Comparison of ENCODE assay signal across 12 cellular contexts in genomic region chr22:20565079-20565734, GRCh38. TPM values are rescaled to one million over a fixed set of nuclear protein-coding genes. Genes with fewer than 3 reads are reported as not detected.
DNase-seq lines count a peak whose midpoint lies in the region; ATAC-seq and TF ChIP-seq lines count a peak whose summit lies in the region.
"Had no signal": no experiment of that assay in that cellular context is flagged by ENCODE, and none has a peak within 500 bp of the region (broad histone marks: within the 10 kb centered on the region; RNA-seq: fewer than 3 reads in every experiment).

No MANE protein-coding gene starts in this region.

- WGBS in mammary epithelial cell (ENCODE audit: low coverage, missing lambda C conversion rate): 100% methylated on average over 10 of the region's 13 CpGs

- peaks cover 41% of the 10 kb centered on the region for H3K79me2 ChIP-seq in mammary epithelial cell (ENCODE audit: insufficient read depth, low read length)

- DNase-seq in DMS 273 (lab: John Stamatoyannopoulos, UW; ENCODE audit: unreplicated experiment) (peak; percentile 43), DMS 273 treated with DMSO at 0.1 percent for 48 hours (lab: John Stamatoyannopoulos, UW) (no peak), endothelial cell (ENCODE audit: low spot score) (no peak), mammary epithelial cell (no peak)
- DNase-seq in activated CD4-positive, alpha-beta memory T cell treated with anti-CD3 and anti-CD28 coated beads for 36 hours: peak; percentile 38
- no peak for DNase-seq in stimulated activated naive CD8-positive, alpha-beta T cell treated with anti-CD3 and anti-CD28 coated beads, Interleukin-15, amount 100 ng/mL, for 72 hours
- DNase-seq: effector CD4-positive, alpha-beta T cell; H7; testis had no signal

- TF ChIP-seq CTCF in endothelial cell (IDR thresholded peaks at IDR 0.05; ENCODE audit: unreplicated experiment): no peak
- TF ChIP-seq CTCF in mammary epithelial cell (conservative IDR thresholded peaks at IDR 0.05 in 1 of 2, IDR thresholded peaks at IDR 0.05 in 1 of 2; ENCODE audit: extremely low read depth in 1 of 2, insufficient read depth in 1 of 2, low read depth in 1 of 2, low read length in 2 of 2): no peak

- peaks cover 48% of the 10 kb centered on the region for H3K4me1 ChIP-seq in mammary epithelial cell (ENCODE audit: insufficient read depth, low read length)

- peaks cover 24% of the 10 kb centered on the region for H3K36me3 ChIP-seq in mammary epithelial cell (ENCODE audit: insufficient read depth, low read length)

- POLR2A ChIA-PET in activated CD4-positive, alpha-beta memory T cell treated with anti-CD3 and anti-CD28 coated beads for 36 hours (lab: Charles Lee): interaction anchor here (1.6 to 6.4 kb wide), 2 partner anchors 15 to 71 kb away, joined by 3 to 47 read pairs; no protein-coding TSS in a partner anchor

- no peaks in the 10 kb centered on the region for H3K9me3 ChIP-seq in mammary epithelial cell (replicated peaks; ENCODE audit: insufficient read depth, low read length)
- H3K9me3 ChIP-seq: testis had no signal

- H3K4me3 ChIP-seq in skin epidermis: no peak overlapping the region
- H3K4me3 ChIP-seq in mammary epithelial cell (replicated peaks in 1 of 3; ENCODE audit: insufficient read depth in 1 of 3, low read depth in 2 of 3, low read length in 3 of 3): no peak overlapping the region
- H3K4me3 ChIP-seq: testis had no signal

- in situ Hi-C loops in mammary epithelial cell (cut with MboI; ENCODE audit: low sequenced_read_pairs in 2 of 2): no loop called here

- H3K27me3 Mint-ChIP-seq in activated CD4-positive, alpha-beta memory T cell treated with anti-CD3 and anti-CD28 coated beads for 36 hours: no peaks in the 10 kb centered on the region
- peaks cover 2% of the 10 kb centered on the region for H3K27me3 Mint-ChIP-seq in endothelial cell (ENCODE audit: unreplicated experiment)
- H3K27me3 Mint-ChIP-seq in stimulated activated naive CD8-positive, alpha-beta T cell treated with anti-CD3 and anti-CD28 coated beads, Interleukin-15, amount 100 ng/mL, for 72 hours: no peaks in the 10 kb centered on the region

- no TSS peak for BruUV-seq in mammary epithelial cell (replicated peaks; lab: Mats Ljungman, UMichigan)

- no peak overlapping the region for H3K4me3 Mint-ChIP-seq in activated CD4-positive, alpha-beta memory T cell treated with anti-CD3 and anti-CD28 coated beads for 36 hours
- H3K4me3 Mint-ChIP-seq in endothelial cell (ENCODE audit: unreplicated experiment): peak overlapping the region; percentile 15
- H3K4me3 Mint-ChIP-seq in stimulated activated naive CD8-positive, alpha-beta T cell treated with anti-CD3 and anti-CD28 coated beads, Interleukin-15, amount 100 ng/mL, for 72 hours: no peak overlapping the region

- no peaks in the 10 kb centered on the region for H3K27me3 ChIP-seq in mammary epithelial cell (ENCODE audit: insufficient read depth, low read length)
- H3K27me3 ChIP-seq: testis had no signal

- dilution Hi-C loops in mammary epithelial cell (cut with HindIII; ENCODE audit: low sequenced_read_pairs): no loop called here

- H4K20me1 ChIP-seq in mammary epithelial cell (ENCODE audit: insufficient read depth, low read length): no peaks in the 10 kb centered on the region

- intact Hi-C loops in activated CD4-positive, alpha-beta memory T cell treated with anti-CD3 and anti-CD28 coated beads for 36 hours (cut with micrococcal nuclease): no loop called here
- intact Hi-C loops in mammary epithelial cell (cut with micrococcal nuclease): loop anchor here (5.0 kb wide), 1 partner anchor 177 kb away; no protein-coding TSS in a partner anchor

- H3K4me1 Mint-ChIP-seq in activated CD4-positive, alpha-beta memory T cell treated with anti-CD3 and anti-CD28 coated beads for 36 hours (ENCODE audit: low read depth): peaks cover 79% of the 10 kb centered on the region
- no peaks in the 10 kb centered on the region for H3K4me1 Mint-ChIP-seq in endothelial cell (ENCODE audit: unreplicated experiment)
- peaks cover 76% of the 10 kb centered on the region for H3K4me1 Mint-ChIP-seq in stimulated activated naive CD8-positive, alpha-beta T cell treated with anti-CD3 and anti-CD28 coated beads, Interleukin-15, amount 100 ng/mL, for 72 hours

- CTCF ChIA-PET in activated CD4-positive, alpha-beta memory T cell treated with anti-CD3 and anti-CD28 coated beads for 36 hours (lab: Charles Lee): interaction anchor here (0.7 to 11.7 kb wide), 21 partner anchors 8 to 248 kb away, joined by 3 to 292 read pairs (median 3); partner anchors contain the start of genes KLHL22 and MED15
- CTCF ChIA-PET in mammary epithelial cell (lab: Charles Lee; ENCODE audit: low non-redundant PET): no interaction called here

- peak overlapping the region; percentile 21 for H3K27ac Mint-ChIP-seq in activated CD4-positive, alpha-beta memory T cell treated with anti-CD3 and anti-CD28 coated beads for 36 hours
- H3K27ac Mint-ChIP-seq in endothelial cell (ENCODE audit: unreplicated experiment): peak overlapping the region; percentile 18
- no peak overlapping the region for H3K27ac Mint-ChIP-seq in stimulated activated naive CD8-positive, alpha-beta T cell treated with anti-CD3 and anti-CD28 coated beads, Interleukin-15, amount 100 ng/mL, for 72 hours

- H3K27ac ChIP-seq in skin epidermis: peak overlapping the region in 15 of 21 experiments; percentile 1 to 90 (median 60)
- no peak overlapping the region for H3K27ac ChIP-seq in mammary epithelial cell (ENCODE audit: insufficient read depth, low read depth, low read length)
- H3K27ac ChIP-seq: 22Rv1, testis had no signal

- H3K4me2 ChIP-seq in mammary epithelial cell (ENCODE audit: insufficient read depth, low read depth, low read length): no peak overlapping the region

- ATAC-seq in GM18511 (IDR thresholded peaks at IDR 0.05; ENCODE audit: unreplicated experiment): no peak
- no peak for ATAC-seq in stimulated activated naive CD8-positive, alpha-beta T cell treated with anti-CD3 and anti-CD28 coated beads, Interleukin-15, amount 100 ng/mL, for 72 hours

- peaks cover 60% of the 10 kb centered on the region for H3K36me3 Mint-ChIP-seq in activated CD4-positive, alpha-beta memory T cell treated with anti-CD3 and anti-CD28 coated beads for 36 hours
- H3K36me3 Mint-ChIP-seq in endothelial cell (ENCODE audit: low read depth, unreplicated experiment): peaks cover 34% of the 10 kb centered on the region

- no peak overlapping the region for H3K9ac ChIP-seq in mammary epithelial cell (ENCODE audit: insufficient read depth, low read length)

- H3K9me3 Mint-ChIP-seq in activated CD4-positive, alpha-beta memory T cell treated with anti-CD3 and anti-CD28 coated beads for 36 hours: no peaks in the 10 kb centered on the region
- no peaks in the 10 kb centered on the region for H3K9me3 Mint-ChIP-seq in endothelial cell (ENCODE audit: unreplicated experiment)
- no peaks in the 10 kb centered on the region for H3K9me3 Mint-ChIP-seq in stimulated activated naive CD8-positive, alpha-beta T cell treated with anti-CD3 and anti-CD28 coated beads, Interleukin-15, amount 100 ng/mL, for 72 hours

- no peak overlapping the region for H2AFZ ChIP-seq in mammary epithelial cell (ENCODE audit: low read depth, low read length)

RNA-seq across cellular contexts. Expression of gene MED15, which starts 57.8 kb away (rescaled TPM):
- total RNA-seq in activated CD4-positive, alpha-beta memory T cell treated with anti-CD3 and anti-CD28 coated beads for 36 hours: 10 to 100 TPM; 93.3 to 97.4 TPM
- 165 TPM for total RNA-seq in endothelial cell (ENCODE audit: unreplicated experiment)
- total RNA-seq in mammary epithelial cell: 100 to 1,000 TPM in 1 of 2 donors, 10 to 100 TPM in 1; 34.3 to 138 TPM
- polyA plus RNA-seq in mammary epithelial cell: 51.1 TPM
- 93.6 TPM for polyA minus RNA-seq in mammary epithelial cell

Comparison
In these comparisons a context has a peak if more than half of its experiments do, and no peak if none do; other contexts are left out.
1. DNase-seq: peak in DMS 273 (single experiment) and activated CD4-positive, alpha-beta memory T cell treated with anti-CD3 and anti-CD28 coated beads for 36 hours (single experiment); none in DMS 273 treated with DMSO at 0.1 percent for 48 hours (single experiment), endothelial cell (single experiment), mammary epithelial cell (single experiment) and stimulated activated naive CD8-positive, alpha-beta T cell treated with anti-CD3 and anti-CD28 coated beads, Interleukin-15, amount 100 ng/mL, for 72 hours (0 of 2).
2. H3K27ac Mint-ChIP-seq: peak in activated CD4-positive, alpha-beta memory T cell treated with anti-CD3 and anti-CD28 coated beads for 36 hours (single experiment) and endothelial cell (single experiment); none in stimulated activated naive CD8-positive, alpha-beta T cell treated with anti-CD3 and anti-CD28 coated beads, Interleukin-15, amount 100 ng/mL, for 72 hours (0 of 2).